ENCODE assay signal across 21 cellular contexts in the genomic region with DNA sequence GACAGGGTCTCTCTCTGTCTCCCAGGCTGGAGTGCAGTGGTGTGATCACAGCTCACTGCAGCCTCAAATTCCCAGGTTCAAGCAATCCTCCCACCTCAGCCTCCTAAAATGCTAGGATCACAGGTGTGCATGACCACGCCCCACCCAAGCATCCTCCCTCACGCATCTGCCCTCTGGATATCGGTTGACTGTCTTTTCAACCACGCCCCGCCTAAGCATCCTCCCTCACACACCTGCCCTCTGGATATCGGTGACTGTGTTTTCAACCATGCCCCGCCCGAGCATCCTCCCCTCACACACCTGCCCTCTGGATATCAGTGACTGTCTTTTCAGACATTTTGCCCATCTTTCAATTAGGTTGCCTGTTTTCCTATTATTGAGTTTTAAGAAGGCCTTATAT.
"Had no signal": no experiment of that assay in that cellular context is flagged by ENCODE, and none has a peak within 500 bp of the region (broad histone marks: within the 10 kb centered on the region; RNA-seq: fewer than 3 reads in every experiment).

No MANE protein-coding gene starts in this region.

- H3K27ac ChIP-seq: left ventricle myocardium inferior, pancreas, psoas muscle, right atrium auricular region, spleen, thoracic aorta, upper lobe of left lung had no signal

- H3K9me3 ChIP-seq: left ventricle myocardium inferior, pancreas, psoas muscle, right atrium auricular region, spleen, thoracic aorta, upper lobe of left lung had no signal

- H3K4me1 ChIP-seq: left ventricle myocardium inferior, pancreas, psoas muscle, upper lobe of left lung had no signal

- H3K36me3 Mint-ChIP-seq: activated naive CD4-positive, alpha-beta T cell treated with anti-CD3 and anti-CD28 coated beads, Interleukin-2, amount 50 U/mL, for 24 hours had no signal

- ATAC-seq: natural killer cell treated with Interleukin-12 subunit alpha and Interleukin-12 subunit beta and Interleukin-15 and Interleukin-18, amount 100 ng/mL, for 72 hours; pancreas; psoas muscle; WTC11 had no signal

- H3K36me3 ChIP-seq: left ventricle myocardium inferior, pancreas, right atrium auricular region, thoracic aorta, upper lobe of left lung had no signal

- H3K4me3 ChIP-seq: hepatocyte, left ventricle myocardium inferior, pancreas, psoas muscle, right atrium auricular region, spleen, thoracic aorta, upper lobe of left lung had no signal

- H3K4me1 Mint-ChIP-seq: WTC11 had no signal

- H3K27me3 Mint-ChIP-seq: activated naive CD4-positive, alpha-beta T cell treated with anti-CD3 and anti-CD28 coated beads, Interleukin-2, amount 50 U/mL, for 24 hours; brain had no signal

- H3K27me3 ChIP-seq: hepatocyte, pancreas, right atrium auricular region, spleen, upper lobe of left lung had no signal

- H3K4me3 Mint-ChIP-seq: activated naive CD4-positive, alpha-beta T cell treated with anti-CD3 and anti-CD28 coated beads, Interleukin-2, amount 50 U/mL, for 24 hours; brain; natural killer cell treated with Interleukin-12 subunit alpha and Interleukin-12 subunit beta and Interleukin-15 and Interleukin-18, amount 100 ng/mL, for 72 hours; WTC11 had no signal

- H3K27ac Mint-ChIP-seq: activated naive CD4-positive, alpha-beta T cell treated with anti-CD3 and anti-CD28 coated beads, Interleukin-2, amount 50 U/mL, for 24 hours; natural killer cell treated with Interleukin-12 subunit alpha and Interleukin-12 subunit beta and Interleukin-15 and Interleukin-18, amount 100 ng/mL, for 72 hours; WTC11 had no signal

- H3K9me3 Mint-ChIP-seq: activated naive CD4-positive, alpha-beta T cell treated with anti-CD3 and anti-CD28 coated beads, Interleukin-2, amount 50 U/mL, for 24 hours; natural killer cell treated with Interleukin-12 subunit alpha and Interleukin-12 subunit beta and Interleukin-15 and Interleukin-18, amount 100 ng/mL, for 72 hours had no signal

- DNase-seq: activated gamma-delta T cell treated with Interleukin-2 at 50 U/mL for 16 hours; activated T-cell treated with anti-CD3 and anti-CD28 coated beads, Interleukin-2, amount 50 U/mL, for 1 hour; aorta; erythroblast; foreskin fibroblast; glutamatergic neuron; left ventricle myocardium inferior; pancreas; psoas muscle; spleen; stimulated activated CD4-positive, alpha-beta T cell treated with anti-CD3 and anti-CD28 coated beads, Interleukin-4, amount 100 ng/mL, for 1 hour; stimulated activated naive CD4-positive, alpha-beta T cell treated with Interleukin-2 at 50 U/mL for 16 hours; T-helper 9 cell; upper lobe of left lung had no signal
